ENCODE assay signal across 1 cellular context in the genomic region with DNA sequence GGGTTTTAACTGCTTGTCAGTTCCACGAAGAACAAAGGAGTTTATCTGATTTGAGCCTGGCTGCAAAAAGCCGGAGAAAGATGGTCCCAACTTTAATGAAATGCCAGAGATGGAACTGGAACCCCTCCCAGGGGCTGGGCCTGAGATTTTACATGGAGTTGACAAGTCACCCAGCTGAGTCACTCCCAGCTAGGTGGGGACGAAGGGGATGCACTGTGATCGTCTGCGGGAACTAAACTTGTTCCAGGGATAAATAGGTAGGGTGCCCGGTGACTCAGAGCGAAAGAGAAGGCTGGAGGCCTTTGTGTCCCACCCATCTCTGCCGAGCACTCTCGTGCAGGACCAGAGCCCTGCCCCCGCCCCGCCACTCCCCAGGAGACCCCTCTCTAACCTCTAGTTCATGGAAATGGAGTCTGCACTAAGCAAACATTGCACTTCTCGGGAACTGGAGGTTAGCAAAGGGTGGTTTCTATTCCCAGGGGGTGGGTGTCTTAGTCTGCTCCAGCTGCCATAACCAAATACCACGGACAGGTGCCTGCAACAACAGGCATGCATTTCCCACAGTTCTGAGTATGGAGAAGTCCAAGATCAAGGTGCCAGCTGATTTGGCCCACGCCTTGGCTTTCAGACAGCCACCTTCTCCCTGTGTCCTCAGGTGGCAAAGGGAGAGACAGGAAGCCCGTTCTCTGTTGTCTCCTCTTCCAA.
TF ChIP-seq lines count a peak whose summit lies in the region.

No MANE protein-coding gene starts in this region.

TF ChIP-seq in HEK293, 187 proteins besides CTCF, POLR2A, EP300 and RAD21 (continued from another document):
- TF ChIP-seq, protein P1, sequence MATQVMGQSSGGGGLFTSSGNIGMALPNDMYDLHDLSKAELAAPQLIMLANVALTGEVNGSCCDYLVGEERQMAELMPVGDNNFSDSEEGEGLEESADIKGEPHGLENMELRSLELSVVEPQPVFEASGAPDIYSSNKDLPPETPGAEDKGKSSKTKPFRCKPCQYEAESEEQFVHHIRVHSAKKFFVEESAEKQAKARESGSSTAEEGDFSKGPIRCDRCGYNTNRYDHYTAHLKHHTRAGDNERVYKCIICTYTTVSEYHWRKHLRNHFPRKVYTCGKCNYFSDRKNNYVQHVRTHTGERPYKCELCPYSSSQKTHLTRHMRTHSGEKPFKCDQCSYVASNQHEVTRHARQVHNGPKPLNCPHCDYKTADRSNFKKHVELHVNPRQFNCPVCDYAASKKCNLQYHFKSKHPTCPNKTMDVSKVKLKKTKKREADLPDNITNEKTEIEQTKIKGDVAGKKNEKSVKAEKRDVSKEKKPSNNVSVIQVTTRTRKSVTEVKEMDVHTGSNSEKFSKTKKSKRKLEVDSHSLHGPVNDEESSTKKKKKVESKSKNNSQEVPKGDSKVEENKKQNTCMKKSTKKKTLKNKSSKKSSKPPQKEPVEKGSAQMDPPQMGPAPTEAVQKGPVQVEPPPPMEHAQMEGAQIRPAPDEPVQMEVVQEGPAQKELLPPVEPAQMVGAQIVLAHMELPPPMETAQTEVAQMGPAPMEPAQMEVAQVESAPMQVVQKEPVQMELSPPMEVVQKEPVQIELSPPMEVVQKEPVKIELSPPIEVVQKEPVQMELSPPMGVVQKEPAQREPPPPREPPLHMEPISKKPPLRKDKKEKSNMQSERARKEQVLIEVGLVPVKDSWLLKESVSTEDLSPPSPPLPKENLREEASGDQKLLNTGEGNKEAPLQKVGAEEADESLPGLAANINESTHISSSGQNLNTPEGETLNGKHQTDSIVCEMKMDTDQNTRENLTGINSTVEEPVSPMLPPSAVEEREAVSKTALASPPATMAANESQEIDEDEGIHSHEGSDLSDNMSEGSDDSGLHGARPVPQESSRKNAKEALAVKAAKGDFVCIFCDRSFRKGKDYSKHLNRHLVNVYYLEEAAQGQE (tag by site-specific recombination; IDR thresholded peaks at IDR 0.05): 0 out of 2 replicates have a peak, but pooled peaks have one; percentile 24
